12 cellular contexts compared by ENCODE assay signal in genomic region chr15:36356978-36357582, GRCh38.
A peak's percentile ranks its signal among the peaks of the same experiment; 100 is the strongest.
DNase-seq lines count a peak whose midpoint lies in the region; ATAC-seq, FAIRE-seq and TF ChIP-seq lines count a peak whose summit lies in the region.
"Had no signal": no experiment of that assay in that cellular context is flagged by ENCODE, and none has a peak within 500 bp of the region (broad histone marks: within the 10 kb centered on the region; RNA-seq: fewer than 3 reads in every experiment).

No MANE protein-coding gene starts in this region.

- POLR2A ChIA-PET in HEK293T (lab: Yijun Ruan, JAX): no interaction called here
- POLR2A ChIA-PET in T-cell (lab: Charles Lee): no interaction called here

- no peaks in the 10 kb centered on the region for H3K36me3 ChIP-seq in tibial artery

- no peak overlapping the region for H3K27ac Mint-ChIP-seq in T-cell
- H3K27ac Mint-ChIP-seq: stimulated activated naive CD8-positive, alpha-beta T cell treated with anti-CD3 and anti-CD28 coated beads, Interleukin-15, Interleukin-2, amounts not matched to agents 100 ng/mL and 50 ng/mL, for 24 hours had no signal

- intact Hi-C loops in tibial artery (cut with DNase I; ENCODE audit: low total_unique reads): no loop called here

- H3K9me3 Mint-ChIP-seq in T-cell: peaks cover 0 to 2% (median 0%) of the 10 kb centered on the region in 3 donors
- H3K9me3 Mint-ChIP-seq: IgD-negative memory B cell; stimulated activated naive CD8-positive, alpha-beta T cell treated with anti-CD3 and anti-CD28 coated beads, Interleukin-15, Interleukin-2, amounts not matched to agents 100 ng/mL and 50 ng/mL, for 24 hours had no signal

- H3K36me3 Mint-ChIP-seq in T-cell: no peaks in the 10 kb centered on the region
- H3K36me3 Mint-ChIP-seq: IgD-negative memory B cell had no signal

- CTCF ChIA-PET in HEK293T (lab: Yijun Ruan, JAX): interaction anchor here (0.7 kb wide), 1 partner anchor 239 kb away, joined by 3 read pairs; no protein-coding TSS in a partner anchor
- CTCF ChIA-PET in T-cell (lab: Charles Lee): no interaction called here

- H3K27me3 Mint-ChIP-seq in T-cell: no peaks in the 10 kb centered on the region
- H3K27me3 Mint-ChIP-seq: IgD-negative memory B cell; stimulated activated naive CD8-positive, alpha-beta T cell treated with anti-CD3 and anti-CD28 coated beads, Interleukin-15, Interleukin-2, amounts not matched to agents 100 ng/mL and 50 ng/mL, for 24 hours had no signal

- DNase-seq in HEK293T (ENCODE audit: extremely low spot score) (no peak), hepatic stellate cell (ENCODE audit: low spot score) (peak; percentile 29), tibial artery (peak; percentile 40 to 74), T-cell (no peak)
- DNase-seq: activated effector memory CD4-positive, alpha-beta T cell treated with Interleukin-2 at 50 U/mL for 16 hours; NCI-H510A had no signal

- H3K27ac ChIP-seq in tibial artery: peak overlapping the region; percentile 76 to 84

- H3K4me1 Mint-ChIP-seq in T-cell: no peaks in the 10 kb centered on the region
- H3K4me1 Mint-ChIP-seq: IgD-negative memory B cell had no signal

- TF ChIP-seq CTCF in tibial artery (IDR thresholded peaks at IDR 0.05): no peak

- no peaks in the 10 kb centered on the region for H3K27me3 ChIP-seq in tibial artery

- H3K4me3 Mint-ChIP-seq in T-cell: no peak overlapping the region
- H3K4me3 Mint-ChIP-seq: IgD-negative memory B cell; stimulated activated naive CD8-positive, alpha-beta T cell treated with anti-CD3 and anti-CD28 coated beads, Interleukin-15, Interleukin-2, amounts not matched to agents 100 ng/mL and 50 ng/mL, for 24 hours had no signal

- H3K9me3 ChIP-seq in tibial artery: no peaks in the 10 kb centered on the region

- peak overlapping the region in 1 of 2 donors; percentile 17 for H3K4me3 ChIP-seq in tibial artery
- H3K4me3 ChIP-seq: skin epidermis had no signal

- ATAC-seq in HG03439 (IDR thresholded peaks at IDR 0.05; ENCODE audit: unreplicated experiment) (no peak), HG02885 (IDR thresholded peaks at IDR 0.05; ENCODE audit: poor library complexity, unreplicated experiment) (no peak), T-cell (replicated peaks in 1 of 4) (no peak)

- FAIRE-seq in TTC549 (lab: Jason Lieb, UNC): peak; percentile 83

- H3K4me1 ChIP-seq in tibial artery: peaks cover 0 to 26% (median 16%) of the 10 kb centered on the region in 4 donors

TF ChIP-seq in HEK293T, 16 proteins besides CTCF, POLR2A, EP300 and RAD21:
- peak; percentile 47; the same call in 1 of the 2 replicates for TF ChIP-seq CTBP1 (IDR thresholded peaks at IDR 0.05; ENCODE audit: borderline replicate concordance)
- TF ChIP-seq PKNOX1 (IDR thresholded peaks at IDR 0.05): peak; percentile 75
- TF ChIP-seq FOXK2 (IDR thresholded peaks at IDR 0.05): no peak

Comparison
In these comparisons a context has a peak if more than half of its experiments do, and no peak if none do; other contexts are left out.
1. DNase-seq: peak in hepatic stellate cell (single experiment) and tibial artery (2 of 2); none in HEK293T (single experiment) and T-cell (0 of 34).